8 cellular contexts compared by ENCODE assay signal in genomic region chr19:44050740-44051653, GRCh38. TPM values are rescaled to one million over a fixed set of nuclear protein-coding genes. Genes with fewer than 3 reads are reported as not detected.
DNase-seq lines count a peak whose midpoint lies in the region; ATAC-seq and TF ChIP-seq lines count a peak whose summit lies in the region.

No MANE protein-coding gene starts in this region.

- H3K4me1 Mint-ChIP-seq in chondrocyte (ENCODE audit: low read depth): peaks cover 18% of the 10 kb centered on the region

- peaks cover 8% of the 10 kb centered on the region for H3K4me1 ChIP-seq in RWPE2 (ENCODE audit: insufficient read depth, poor library complexity, severe bottlenecking)
- H3K4me1 ChIP-seq in right lobe of liver: peaks cover 0 to 6% (median 2%) of the 10 kb centered on the region in 4 donors
- H3K4me1 ChIP-seq in HAP-1: no peaks in the 10 kb centered on the region

- POLR2A ChIA-PET in BJ (lab: Charles Lee): interaction anchor here (0.6 kb wide), 1 partner anchor 573 kb away, joined by 4 read pairs; no protein-coding TSS in a partner anchor

- ATAC-seq in HG02759 (IDR thresholded peaks at IDR 0.05; ENCODE audit: unreplicated experiment): peak; percentile 30
- ATAC-seq in RWPE2 (ENCODE audit: low read depth): peak; percentile 46
- peak in 2 of 4 donors; percentile 7 to 13 for ATAC-seq in right lobe of liver

- peak overlapping the region; percentile 98 for H3K4me3 ChIP-seq in BJ (ENCODE audit: low read depth, low read length)
- peak overlapping the region; percentile 46 for H3K4me3 ChIP-seq in RWPE2 (ENCODE audit: severe bottlenecking)
- peak overlapping the region; percentile 52 to 80 (median 78) for H3K4me3 ChIP-seq in right lobe of liver
- H3K4me3 ChIP-seq in HAP-1: no peak overlapping the region

- intact Hi-C loops in right lobe of liver (cut with DNase I): no loop called here

- peaks cover 2% of the 10 kb centered on the region; the same call in 1 of the 2 replicates for H3K36me3 ChIP-seq in BJ (ENCODE audit: control insufficient read depth, insufficient read depth, low read length)
- H3K36me3 ChIP-seq in RWPE2 (ENCODE audit: low read depth): no peaks in the 10 kb centered on the region; the same call in 1 of the 2 replicates
- H3K36me3 ChIP-seq in right lobe of liver: peaks cover 0 to 3% (median 0%) of the 10 kb centered on the region in 4 donors
- no peaks in the 10 kb centered on the region for H3K36me3 ChIP-seq in HAP-1 (replicated peaks)

- H3K9me3 ChIP-seq in RWPE2 (ENCODE audit: severe bottlenecking): no peaks in the 10 kb centered on the region
- no peaks in the 10 kb centered on the region for H3K9me3 ChIP-seq in right lobe of liver
- 0 out of 2 replicates have a peak, but pooled peaks cover 2% of the 10 kb centered on the region for H3K9me3 ChIP-seq in HAP-1

- in situ Hi-C loops in HAP-1 (cut with MboI; ENCODE audit: low sequenced_read_pairs): no loop called here

- H3K27ac ChIP-seq in RWPE2 (ENCODE audit: poor library complexity, severe bottlenecking) (peak overlapping the region; percentile 13), right lobe of liver (no peak overlapping the region)

- TF ChIP-seq CTCF in BJ (IDR thresholded peaks at IDR 0.05; ENCODE audit: insufficient read depth, low read depth, low read length) (no peak), RWPE2 (IDR thresholded peaks at IDR 0.05; ENCODE audit: poor library complexity, severe bottlenecking) (no peak), chondrocyte (IDR thresholded peaks at IDR 0.05) (no peak), right lobe of liver (IDR thresholded peaks at IDR 0.05) (no peak)

- no peaks in the 10 kb centered on the region for H3K27me3 ChIP-seq in BJ (ENCODE audit: control insufficient read depth, insufficient read depth, low read length)
- H3K27me3 ChIP-seq in RWPE2 (ENCODE audit: insufficient read depth, poor library complexity, severe bottlenecking): no peaks in the 10 kb centered on the region
- no peaks in the 10 kb centered on the region for H3K27me3 ChIP-seq in right lobe of liver
- no peaks in the 10 kb centered on the region for H3K27me3 ChIP-seq in HAP-1 (ENCODE audit: low read depth)

- 8% methylated on average over 14 of the region's 22 CpGs for WGBS in right lobe of liver (ENCODE audit: insufficient coverage, low coverage, low lambda C conversion rate, missing lambda C conversion rate)

- peaks cover 18% of the 10 kb centered on the region for H3K27me3 Mint-ChIP-seq in chondrocyte (ENCODE audit: low read depth)

- CTCF ChIA-PET in BJ (lab: Yijun Ruan, JAX): no interaction called here

- peak overlapping the region; percentile 88 for H3K4me3 Mint-ChIP-seq in chondrocyte (ENCODE audit: unreplicated experiment)

- peaks cover 7% of the 10 kb centered on the region for H3K9me3 Mint-ChIP-seq in chondrocyte (ENCODE audit: low read depth)

- H3K36me3 Mint-ChIP-seq in chondrocyte (ENCODE audit: low read depth): peaks cover 18% of the 10 kb centered on the region

- DNase-seq in BJ (ENCODE audit: low read depth) (no peak), RWPE2 (ENCODE audit: low spot score) (no peak), chondrocyte (ENCODE audit: low spot score) (no peak), right lobe of liver (no peak), 8988T (no peak), HAP-1 (ENCODE audit: low spot score in 2 of 2) (no peak)
- peak; percentile 9 to 13 for DNase-seq in stimulated activated CD4-positive, alpha-beta T cell treated with anti-CD3 and anti-CD28 coated beads, Interleukin-4, amount 100 ng/mL, for 4 hours

- peak overlapping the region; percentile 93 for H3K27ac Mint-ChIP-seq in chondrocyte (ENCODE audit: unreplicated experiment)

- no peak for TF ChIP-seq POLR2A in right lobe of liver (IDR thresholded peaks at IDR 0.05)

RNA-seq across cellular contexts. Expression of gene ZNF223, which starts 0.8 kb away (rescaled TPM):
- polyA plus RNA-seq in BJ (2011; rRNA removed): 2.1 and 3.8 TPM in 2 replicates
- 3.0 and 3.2 TPM in 2 replicates for polyA minus RNA-seq in BJ (2011; rRNA and poly(A)+ RNA removed)
- total RNA-seq in chondrocyte (2.5 to 6.5 TPM (median 5.2 TPM) in 3 replicates), right lobe of liver (1 to 10 TPM in 5 of 6 experiments, under 1 TPM in 1; 0.80 to 2.4 (median 1.7) TPM)

RNA-seq across cellular contexts. Expression of gene ZNF284, which starts 21.0 kb away (rescaled TPM):
- polyA plus RNA-seq in BJ (2011; rRNA removed): 1.0 and 1.4 TPM in 2 replicates
- polyA minus RNA-seq in BJ (2011; rRNA and poly(A)+ RNA removed): 1.9 and 2.1 TPM in 2 replicates
- total RNA-seq in chondrocyte (3.2 to 4.3 TPM (median 4.1 TPM) in 3 replicates), right lobe of liver (under 1 TPM; 0.35 to 0.68 (median 0.56) TPM)

RNA-seq across cellular contexts. Expression of gene ZNF222, which starts 25.8 kb away (rescaled TPM):
- 3.2 and 5.4 TPM in 2 replicates for polyA plus RNA-seq in BJ (2011; rRNA removed)
- polyA minus RNA-seq in BJ (2011; rRNA and poly(A)+ RNA removed): 1.5 and 3.2 TPM in 2 replicates
- total RNA-seq in chondrocyte (5.8 to 8.5 TPM (median 6.3 TPM) in 3 replicates), right lobe of liver (1 to 10 TPM in 5 of 6 experiments, under 1 TPM in 1; 0.87 to 1.8 (median 1.2) TPM)

RNA-seq across cellular contexts. Expression of gene ZNF224, which starts 43.2 kb away (rescaled TPM):
- 13.2 and 17.1 TPM in 2 replicates for polyA plus RNA-seq in BJ (2011; rRNA removed)
- polyA minus RNA-seq in BJ (2011; rRNA and poly(A)+ RNA removed): 13.8 and 18.7 TPM in 2 replicates
- total RNA-seq in chondrocyte: 18.1 to 22.7 TPM (median 20.2 TPM) in 3 replicates
- 10 to 100 TPM in 2 of 6 experiments, 1 to 10 TPM in 4; 6.9 to 13.6 (median 8.0) TPM for total RNA-seq in right lobe of liver

RNA-seq across cellular contexts. Expression of gene ZNF230, which starts 48.2 kb away (rescaled TPM):
- polyA plus RNA-seq in BJ (2011; rRNA removed): 2.1 and 3.3 TPM in 2 replicates
- polyA minus RNA-seq in BJ (2011; rRNA and poly(A)+ RNA removed): 1.8 and 3.2 TPM in 2 replicates
- 2.2 to 3.9 TPM (median 3.3 TPM) in 3 replicates for total RNA-seq in chondrocyte
- total RNA-seq in right lobe of liver: 1 to 10 TPM; 1.0 to 5.8 (median 1.8) TPM

Comparison
In these comparisons a context has a peak if more than half of its experiments do, and no peak if none do; other contexts are left out.
1. DNase-seq: peak in stimulated activated CD4-positive, alpha-beta T cell treated with anti-CD3 and anti-CD28 coated beads, Interleukin-4, amount 100 ng/mL, for 4 hours (2 of 2); none in BJ (single experiment), RWPE2 (single experiment), chondrocyte (single experiment), right lobe of liver (0 of 3), 8988T (single experiment) and HAP-1 (0 of 2).